7 cellular contexts compared by ENCODE assay signal in genomic region chr5:159705948-159706347, GRCh38.
"Had no signal": no experiment of that assay in that cellular context is flagged by ENCODE, and none has a peak within 500 bp of the region (broad histone marks: within the 10 kb centered on the region; RNA-seq: fewer than 3 reads in every experiment).

No MANE protein-coding gene starts in this region.

- DNase-seq: GM23248, GOT3, H7, HFFc6, IMR-90, KBM-7 had no signal

- H3K9me3 ChIP-seq: HAP-1 had no signal

- H3K9ac ChIP-seq: GM23248 had no signal

- H3K27ac ChIP-seq: GM23248 had no signal

- H3K4me1 ChIP-seq: HAP-1 had no signal

- H3K36me3 ChIP-seq: HAP-1 had no signal

- H3K4me3 ChIP-seq: GM23248, HAP-1 had no signal
